ENCODE assay signal across 8 cellular contexts in the genomic region with DNA sequence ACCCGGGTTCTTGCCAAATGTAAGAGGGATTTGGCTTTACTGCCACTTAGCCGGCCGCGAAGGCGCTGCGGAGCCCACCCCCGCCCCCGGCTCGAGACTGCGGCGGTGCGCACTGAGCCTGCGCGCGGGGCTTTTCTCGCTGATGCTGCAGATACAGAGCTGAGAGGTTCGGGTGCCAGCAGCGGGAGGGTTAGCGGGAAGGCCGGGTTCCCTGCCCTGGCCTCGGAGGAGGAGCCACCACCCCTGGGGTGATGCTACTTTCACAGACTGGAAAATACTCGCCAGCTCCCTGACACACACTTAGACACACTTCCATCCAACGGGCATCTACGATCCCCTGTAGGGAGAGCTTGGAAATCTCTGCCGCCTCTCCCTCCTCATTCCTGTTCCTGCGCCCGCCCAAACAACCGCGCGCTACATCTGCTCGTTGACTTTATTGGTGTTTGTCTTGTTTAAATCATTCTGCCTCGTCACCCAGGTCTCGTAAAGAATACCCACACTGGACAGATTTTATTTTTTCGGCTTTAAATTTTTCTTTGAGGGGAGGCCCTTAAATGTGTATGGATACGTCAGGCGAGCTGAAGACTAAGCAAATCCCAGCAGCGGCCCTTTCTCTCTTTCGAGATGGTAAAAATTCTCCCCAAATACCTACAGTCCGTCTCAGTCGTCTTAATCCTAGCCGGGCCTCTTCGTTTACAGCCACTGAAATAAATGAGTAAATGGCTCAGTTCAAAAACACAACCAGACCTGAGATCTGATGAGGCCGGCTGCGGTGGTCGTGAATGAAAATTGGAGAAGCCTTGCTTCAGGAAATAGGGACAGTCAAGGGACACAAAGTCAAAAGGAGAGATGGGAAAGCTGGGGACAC. TPM values are rescaled to one million over a fixed set of nuclear protein-coding genes. Genes with fewer than 3 reads are reported as not detected.
A peak's percentile ranks its signal among the peaks of the same experiment; 100 is the strongest.
DNase-seq lines count a peak whose midpoint lies in the region; ATAC-seq and TF ChIP-seq lines count a peak whose summit lies in the region.

No MANE protein-coding gene starts in this region.

- no peak for ATAC-seq in GM21529 (IDR thresholded peaks at IDR 0.05; ENCODE audit: unreplicated experiment)
- ATAC-seq in HG03439 (IDR thresholded peaks at IDR 0.05; ENCODE audit: unreplicated experiment), result no peak

- peak overlapping the region; percentile 95 for H3K4me3 ChIP-seq in HUES48 (ENCODE audit: low read depth, low read length)
- peak overlapping the region; percentile 73 for H3K4me3 ChIP-seq in brain microvascular endothelial cell (ENCODE audit: low read depth, low read length)
- peak overlapping the region; percentile 31 to 73 (median 51) for H3K4me3 ChIP-seq in spleen

- H3K27me3 ChIP-seq in HUES48 (ENCODE audit: control insufficient read depth, insufficient read depth, low read length) (peaks cover 33% of the 10 kb centered on the region), brain microvascular endothelial cell (replicated peaks) (no peaks in the 10 kb centered on the region), spleen (replicated peaks in 1 of 7) (peaks cover 0 to 72% (median 43%) of the 10 kb centered on the region in 7 donors)

- TF ChIP-seq CTCF in brain microvascular endothelial cell (IDR thresholded peaks at IDR 0.05; ENCODE audit: low read depth, low read length, missing control alignments) (no peak), spleen (IDR thresholded peaks at IDR 0.05 in 8 of 11, conservative IDR thresholded peaks at IDR 0.05 in 3 of 11) (no peak)

- H3K9ac ChIP-seq in HUES48 (ENCODE audit: low read depth, low read length), result no peak overlapping the region; the same call in 1 of the 2 replicates

- no peak for TF ChIP-seq POLR2A in spleen (IDR thresholded peaks at IDR 0.05)

- no peaks in the 10 kb centered on the region for H3K36me3 ChIP-seq in HUES48 (ENCODE audit: control insufficient read depth, insufficient read depth, low read length)
- no peaks in the 10 kb centered on the region for H3K36me3 ChIP-seq in brain microvascular endothelial cell (replicated peaks)
- H3K36me3 ChIP-seq in spleen, result no peaks in the 10 kb centered on the region

- intact Hi-C loops in spleen (cut with DNase I; ENCODE audit: low total_unique reads), result no loop called here

- 2 to 10% (median 3%) methylated on average over 25 to 45 of the region's 45 CpGs for WGBS in spleen, 5 donors

- peaks cover 15% of the 10 kb centered on the region for H3K4me1 ChIP-seq in HUES48 (ENCODE audit: control insufficient read depth, insufficient read depth, low read length)
- H3K4me1 ChIP-seq in spleen, result peaks cover 8 to 68% (median 22%) of the 10 kb centered on the region in 6 donors

- H3K27ac ChIP-seq in HUES48 (ENCODE audit: low read depth, low read length) (peak overlapping the region; percentile 83), brain microvascular endothelial cell (no peak overlapping the region), spleen (peak overlapping the region; percentile 35 to 87 (median 80))

- H3K9me3 ChIP-seq in HUES48 (ENCODE audit: control insufficient read depth, insufficient read depth, low read length), result no peaks in the 10 kb centered on the region
- H3K9me3 ChIP-seq in spleen, result peaks cover 0 to 5% (median 0%) of the 10 kb centered on the region in 8 donors

- DNase-seq in COLO668 (lab: John Stamatoyannopoulos, UW; ENCODE audit: unreplicated experiment), result peak; percentile 55
- peak; percentile 18 for DNase-seq in brain microvascular endothelial cell
- DNase-seq in iPS-NIHi11 (ENCODE audit: low spot score), result peak; percentile 41
- DNase-seq in spleen, result peak; percentile 79
- DNase-seq in activated gamma-delta T cell (lab: John Stamatoyannopoulos, UW), result no peak

- in situ Hi-C loops in brain microvascular endothelial cell (cut with HindIII; ENCODE audit: low pct_ligation_motif_present, low sequenced_read_pairs), result no loop called here

RNA-seq across cellular contexts. Expression of gene PCDH7, which starts 1.9 kb away (rescaled TPM):
- total RNA-seq in spleen, result 100 to 1,000 TPM in 5 of 7 donors, 10 to 100 TPM in 2; 38.7 to 116 (median 103) TPM
- 1 to 10 TPM in 2 of 3 donors, under 1 TPM in 1; 0.86 to 3.9 (median 1.0) TPM for polyA plus RNA-seq in spleen
